16 cellular contexts compared by ENCODE assay signal in genomic region chr9:136723362-136723976, GRCh38. TPM values are rescaled to one million over a fixed set of nuclear protein-coding genes. Genes with fewer than 3 reads are reported as not detected.
DNase-seq lines count a peak whose midpoint lies in the region; TF ChIP-seq lines count a peak whose summit lies in the region.
"Had no signal": no experiment of that assay in that cellular context is flagged by ENCODE, and none has a peak within 500 bp of the region (broad histone marks: within the 10 kb centered on the region; RNA-seq: fewer than 3 reads in every experiment).

No MANE protein-coding gene starts in this region.

- H3K4me2 ChIP-seq in mesenchymal stem cell (ENCODE audit: low read length, poor library complexity, severe bottlenecking): no peak overlapping the region

- no peak overlapping the region for H3K18ac ChIP-seq in mesenchymal stem cell (ENCODE audit: low read depth in 1 of 2, low read length in 2 of 2)

- H2AFZ ChIP-seq in mesenchymal stem cell (ENCODE audit: low read depth, low read length): no peak overlapping the region

- no peak overlapping the region for H2BK12ac ChIP-seq in mesenchymal stem cell (ENCODE audit: low read length in 2 of 2)

- no peak overlapping the region for H3K14ac ChIP-seq in mesenchymal stem cell (ENCODE audit: low read length in 2 of 2)

- peak; percentile 56 for DNase-seq in DMS 273 (lab: John Stamatoyannopoulos, UW; ENCODE audit: unreplicated experiment)
- DNase-seq in DMS 273 treated with DMSO at 0.1 percent for 48 hours (lab: John Stamatoyannopoulos, UW): no peak
- DNase-seq in NB4 (ENCODE audit: low read depth): peak; percentile 36
- no peak for DNase-seq in mesenchymal stem cell
- DNase-seq in immature natural killer cell: no peak
- no peak for DNase-seq in SW 1271 (lab: John Stamatoyannopoulos, UW)
- DNase-seq: 8988T, adrenal gland, COR-L47, cortex of kidney, NCI-H2029 treated with DMSO at 0.1 percent for 48 hours, nucleus accumbens, SJCRH30, thyroid gland had no signal

- H3K36me3 ChIP-seq in mesenchymal stem cell (ENCODE audit: control insufficient read depth in 1 of 2, insufficient read depth in 2 of 2, low read depth in 1 of 2, low read length in 2 of 2): peaks cover 50 to 63% of the 10 kb centered on the region in 2 experiments

- peaks cover 55% of the 10 kb centered on the region for H3K4me1 ChIP-seq in mesenchymal stem cell (ENCODE audit: control insufficient read depth, insufficient read depth, low read depth, low read length)

- H3K4me3 ChIP-seq in NB4 (ENCODE audit: low read depth, low read length): no peak overlapping the region
- no peak overlapping the region for H3K4me3 ChIP-seq in mesenchymal stem cell (ENCODE audit: insufficient read depth in 1 of 2, low read depth in 1 of 2, low read length in 2 of 2)
- H3K4me3 ChIP-seq: adrenal gland, SJCRH30, spleen, thyroid gland had no signal

- no peaks in the 10 kb centered on the region for H3K9me3 Mint-ChIP-seq in immature natural killer cell

- 95% methylated on average over 32 of the region's 32 CpGs for WGBS in mesenchymal stem cell

- peaks cover 12% of the 10 kb centered on the region for H3K79me1 ChIP-seq in mesenchymal stem cell (replicated peaks; ENCODE audit: low read length, poor library complexity, severe bottlenecking)

- no peak overlapping the region for H3K9ac ChIP-seq in mesenchymal stem cell (ENCODE audit: low read length)

- H4K91ac ChIP-seq in mesenchymal stem cell (ENCODE audit: low read length): peak overlapping the region; percentile 41

- H3K27ac ChIP-seq in mesenchymal stem cell (ENCODE audit: low read length, poor library complexity, severe bottlenecking): no peak overlapping the region
- H3K27ac ChIP-seq: adrenal gland, SJCRH30, spleen, thyroid gland had no signal

- TF ChIP-seq POLR2A in NB4 (IDR thresholded peaks at IDR 0.05; ENCODE audit: extremely low read depth, insufficient read length): no peak

- H3K4me1 Mint-ChIP-seq in immature natural killer cell: peaks cover 22 to 25% of the 10 kb centered on the region in 2 donors

- no peak overlapping the region for H2BK120ac ChIP-seq in mesenchymal stem cell (ENCODE audit: low read depth, low read length)

- H3K4ac ChIP-seq in mesenchymal stem cell (ENCODE audit: low read depth in 1 of 2, low read length in 2 of 2): no peak overlapping the region

- no peak for TF ChIP-seq CTCF in NB4 (IDR thresholded peaks at IDR 0.05; ENCODE audit: low read depth, low read length)

- H2BK15ac ChIP-seq in mesenchymal stem cell (ENCODE audit: low read depth, poor library complexity, severe bottlenecking): no peak overlapping the region

- H3K27ac Mint-ChIP-seq in immature natural killer cell: peak overlapping the region in 1 of 6 donors; percentile 23

- no peak overlapping the region for H3K4me3 Mint-ChIP-seq in immature natural killer cell

- H2AK5ac ChIP-seq in mesenchymal stem cell (ENCODE audit: low read length, severe bottlenecking): no peak overlapping the region

- peaks cover 12 to 17% (median 13%) of the 10 kb centered on the region in 3 donors for H3K27me3 Mint-ChIP-seq in immature natural killer cell (ENCODE audit: low read depth in 3 of 3)

- H4K8ac ChIP-seq in mesenchymal stem cell (ENCODE audit: low read length): no peak overlapping the region

- H3K36me3 Mint-ChIP-seq in immature natural killer cell: peaks cover 7 to 17% (median 9%) of the 10 kb centered on the region in 3 donors

- H3K27me3 ChIP-seq in mesenchymal stem cell (ENCODE audit: control insufficient read depth in 1 of 2, insufficient read depth in 1 of 2, low read length in 2 of 2): peaks cover 0 to 4% of the 10 kb centered on the region in 2 experiments
- H3K27me3 ChIP-seq: adrenal gland, SJCRH30, thyroid gland had no signal

- no peak overlapping the region for H3K23ac ChIP-seq in mesenchymal stem cell (ENCODE audit: low read length in 2 of 2)

- H2BK5ac ChIP-seq in mesenchymal stem cell (ENCODE audit: low read depth, low read length, poor library complexity, severe bottlenecking): no peak overlapping the region

- no peaks in the 10 kb centered on the region for H3K9me3 ChIP-seq in mesenchymal stem cell (ENCODE audit: control insufficient read depth, low read length)
- H3K9me3 ChIP-seq: adrenal gland, SJCRH30, spleen, thyroid gland had no signal

RNA-seq across cellular contexts. Expression of gene DIPK1B, which starts 11.1 kb away (rescaled TPM):
- polyA plus RNA-seq in mesenchymal stem cell (2013, experiment 1 of 2): 5.0 TPM
- polyA plus RNA-seq in mesenchymal stem cell (2013, experiment 2 of 2): 4.6 TPM
- polyA plus RNA-seq in immature natural killer cell: under 1 TPM in 1 of 3 donors, not detected in 2; 0.19 TPM

RNA-seq across cellular contexts. Expression of gene LCN10, which starts 19.3 kb away (rescaled TPM):
- not detected for polyA plus RNA-seq in mesenchymal stem cell (2013, experiment 1 of 2)
- polyA plus RNA-seq in mesenchymal stem cell (2013, experiment 2 of 2): not detected
- not detected for polyA plus RNA-seq in immature natural killer cell
- polyA plus RNA-seq: fibroblast of lung had no signal

RNA-seq across cellular contexts. Expression of gene LCN6, which starts 24.9 kb away (rescaled TPM):
- not detected for polyA plus RNA-seq in mesenchymal stem cell (2013, experiment 1 of 2)
- polyA plus RNA-seq in mesenchymal stem cell (2013, experiment 2 of 2): not detected
- polyA plus RNA-seq in immature natural killer cell: not detected
- polyA plus RNA-seq: fibroblast of lung had no signal

RNA-seq across cellular contexts. Expression of gene LCN8, which starts 34.6 kb away (rescaled TPM):
- polyA plus RNA-seq in mesenchymal stem cell (2013, experiment 1 of 2): not detected
- polyA plus RNA-seq in mesenchymal stem cell (2013, experiment 2 of 2): not detected
- under 1 TPM in 1 of 3 donors, not detected in 2; 0.62 TPM for polyA plus RNA-seq in immature natural killer cell
- polyA plus RNA-seq: adrenal gland, fibroblast of lung had no signal

RNA-seq across cellular contexts. Expression of gene AGPAT2, which starts 36.2 kb away (rescaled TPM):
- 38.4 TPM for polyA plus RNA-seq in mesenchymal stem cell (2013, experiment 1 of 2)
- 36.4 TPM for polyA plus RNA-seq in mesenchymal stem cell (2013, experiment 2 of 2)
- 10 to 100 TPM; 34.0 to 40.9 (median 35.2) TPM for polyA plus RNA-seq in immature natural killer cell

Comparison
In these comparisons a context has a peak if more than half of its experiments do, and no peak if none do; other contexts are left out.
1. DNase-seq: peak in DMS 273 (single experiment) and NB4 (single experiment); none in DMS 273 treated with DMSO at 0.1 percent for 48 hours (single experiment), mesenchymal stem cell (single experiment), immature natural killer cell (0 of 3) and SW 1271 (0 of 2).